In genomic region chr12:2739832-2740641, GRCh38 we compare ENCODE assay signal across 7 cellular contexts. TPM values are rescaled to one million over a fixed set of nuclear protein-coding genes. Genes with fewer than 3 reads are reported as not detected.
DNase-seq lines count a peak whose midpoint lies in the region; ATAC-seq and TF ChIP-seq lines count a peak whose summit lies in the region.

No MANE protein-coding gene starts in this region.

- H3K27me3 ChIP-seq in GM23338 (ENCODE audit: insufficient read depth) (no peaks in the 10 kb centered on the region), foreskin keratinocyte (no peaks in the 10 kb centered on the region), smooth muscle cell (ENCODE audit: low read depth) (peaks cover 39% of the 10 kb centered on the region)

- H3K27ac ChIP-seq in GM23338 (ENCODE audit: low read depth) (no peak overlapping the region), foreskin keratinocyte (no peak overlapping the region), smooth muscle cell (ENCODE audit: low read depth) (no peak overlapping the region)

- H3K4me3 ChIP-seq in GM23338: no peak overlapping the region
- H3K4me3 ChIP-seq in smooth muscle cell: no peak overlapping the region

- H3K9me2 ChIP-seq in GM23338 (ENCODE audit: insufficient read depth): no peaks in the 10 kb centered on the region

- no peaks in the 10 kb centered on the region for H3K36me3 Mint-ChIP-seq in GM23338 (ENCODE audit: low read depth)

- DNase-seq in GM23338 (ENCODE audit: low spot score): peak; percentile 76
- peak; percentile 8 for DNase-seq in RPMI8226
- peak in 1 of 2 donors; percentile 6 for DNase-seq in foreskin keratinocyte
- no peak for DNase-seq in smooth muscle cell (lab: John Stamatoyannopoulos, UW; ENCODE audit: unreplicated experiment)
- DNase-seq in T-helper 9 cell: no peak
- no peak for DNase-seq in NCI-H146 (lab: John Stamatoyannopoulos, UW)

- H4K20me1 ChIP-seq in GM23338 (replicated peaks; ENCODE audit: insufficient read depth): no peaks in the 10 kb centered on the region
- H4K20me1 ChIP-seq in smooth muscle cell (ENCODE audit: low read depth): no peaks in the 10 kb centered on the region

- peak; percentile 83 to 88 for TF ChIP-seq CTCF in GM23338 (conservative IDR thresholded peaks at IDR 0.05; ENCODE audit: low read depth in 2 of 2)
- TF ChIP-seq CTCF in foreskin keratinocyte (conservative IDR thresholded peaks at IDR 0.05): peak; percentile 65
- TF ChIP-seq CTCF in smooth muscle cell (IDR thresholded peaks at IDR 0.05; ENCODE audit: borderline replicate concordance, insufficient read depth, poor library complexity, severe bottlenecking): peak; percentile 61

- no peaks in the 10 kb centered on the region for H3K36me3 ChIP-seq in GM23338 (ENCODE audit: insufficient read depth)
- H3K36me3 ChIP-seq in smooth muscle cell (ENCODE audit: low read depth): no peaks in the 10 kb centered on the region

- H3K27me3 Mint-ChIP-seq in GM23338 (ENCODE audit: insufficient read depth, low read depth, poor library complexity): peaks cover 2% of the 10 kb centered on the region

- ATAC-seq in GM23338: peak; percentile 47
- no peak for ATAC-seq in foreskin keratinocyte
- no peak for ATAC-seq in HG02970 (IDR thresholded peaks at IDR 0.05; ENCODE audit: low FRiP score, unreplicated experiment)

- H3K79me2 ChIP-seq in GM23338 (replicated peaks; ENCODE audit: insufficient read depth) (no peaks in the 10 kb centered on the region), smooth muscle cell (ENCODE audit: low read depth) (no peaks in the 10 kb centered on the region)

- H3F3A ChIP-seq in GM23338 (replicated peaks; ENCODE audit: low read depth): peaks cover 6% of the 10 kb centered on the region; the same call in 1 of the 2 replicates
- no peaks in the 10 kb centered on the region for H3F3A ChIP-seq in smooth muscle cell (ENCODE audit: low read depth)

- H3K9ac ChIP-seq in smooth muscle cell (ENCODE audit: low read depth): no peak overlapping the region

- no peaks in the 10 kb centered on the region for H3K9me3 ChIP-seq in smooth muscle cell (replicated peaks; ENCODE audit: low read depth)

- 64% methylated on average over 11 of the region's 11 CpGs for WGBS in smooth muscle cell (ENCODE audit: low lambda C conversion rate)

- H3K9me3 Mint-ChIP-seq in GM23338: no peaks in the 10 kb centered on the region

- no peak overlapping the region for H2AFZ ChIP-seq in GM23338
- H2AFZ ChIP-seq in smooth muscle cell (ENCODE audit: low read depth): no peak overlapping the region

- H3K4me3 Mint-ChIP-seq in GM23338: no peak overlapping the region

- H3K4me2 ChIP-seq in GM23338 (no peak overlapping the region), smooth muscle cell (no peak overlapping the region)

- peaks cover 8% of the 10 kb centered on the region for H3K4me1 ChIP-seq in GM23338 (ENCODE audit: insufficient read depth)
- H3K4me1 ChIP-seq in foreskin keratinocyte: no peaks in the 10 kb centered on the region
- no peaks in the 10 kb centered on the region for H3K4me1 ChIP-seq in smooth muscle cell (ENCODE audit: low read depth)

- H3K4me1 Mint-ChIP-seq in GM23338: peaks cover 11% of the 10 kb centered on the region

- no peak overlapping the region for H3K27ac Mint-ChIP-seq in GM23338

TF ChIP-seq in GM23338, 12 proteins besides CTCF, POLR2A, EP300 and RAD21 (continues in another document):
- TF ChIP-seq ZNF114 (CRISPR knock-in tag; IDR thresholded peaks at IDR 0.05): no peak
- no peak for TF ChIP-seq CREB1 (CRISPR knock-in tag; IDR thresholded peaks at IDR 0.05; ENCODE audit: low read depth)
- no peak for TF ChIP-seq ZNF462 (CRISPR knock-in tag; IDR thresholded peaks at IDR 0.05)
- no peak for TF ChIP-seq REST (IDR thresholded peaks at IDR 0.05; ENCODE audit: unreplicated experiment)
- no peak for TF ChIP-seq JUNB (IDR thresholded peaks at IDR 0.05; ENCODE audit: unreplicated experiment)
- no peak for TF ChIP-seq EZH2 (IDR thresholded peaks at IDR 0.05; ENCODE audit: low read depth, unreplicated experiment)
- no peak for TF ChIP-seq EZH2phosphoT487 (IDR thresholded peaks at IDR 0.05; ENCODE audit: unreplicated experiment)

RNA-seq across cellular contexts. Expression of gene FKBP4, which starts 54.7 kb away (rescaled TPM):
- 203 and 223 TPM in 2 replicates for total RNA-seq in GM23338 (2014; rRNA removed; shearing (Covaris generic))
- polyA plus RNA-seq in GM23338 (2016; fragmentation: Nextera tagmentation; extraction: Ambion mirVana): 117 and 126 TPM in 2 replicates
- total RNA-seq in foreskin keratinocyte: 86.0 and 108 TPM in 2 replicates
- 75.7 and 109 TPM in 2 replicates for polyA plus RNA-seq in foreskin keratinocyte
- 19.0 and 27.5 TPM in 2 replicates for total RNA-seq in smooth muscle cell
- polyA plus RNA-seq in smooth muscle cell: 32.6 and 46.5 TPM in 2 replicates

Comparison
In these comparisons a context has a peak if more than half of its experiments do, and no peak if none do; other contexts are left out.
1. DNase-seq: peak in GM23338 (single experiment) and RPMI8226 (single experiment); none in smooth muscle cell (single experiment), T-helper 9 cell (single experiment) and NCI-H146 (single experiment).
2. Peak in every context shown above with its lines, with median percentiles within 50 percentile points of each other: CTCF ChIP-seq.